In genomic region chr10:76874151-76874550, GRCh38 we compare ENCODE assay signal across 15 cellular contexts.
DNase-seq lines count a peak whose midpoint lies in the region; ATAC-seq and TF ChIP-seq lines count a peak whose summit lies in the region.
"Had no signal": no experiment of that assay in that cellular context is flagged by ENCODE, and none has a peak within 500 bp of the region (broad histone marks: within the 10 kb centered on the region; RNA-seq: fewer than 3 reads in every experiment).

No MANE protein-coding gene starts in this region.

- no peaks in the 10 kb centered on the region for H3K4me1 Mint-ChIP-seq in stimulated activated effector memory CD8-positive, alpha-beta T cell treated with anti-CD3 and anti-CD28 coated beads, Interleukin-12 subunit alpha, Interleukin-12 subunit beta, amount 100 ng/mL, for 72 hours

- no peaks in the 10 kb centered on the region for H3F3A ChIP-seq in GM23248 (ENCODE audit: insufficient read depth)

- H3K9me2 ChIP-seq in GM23248 (ENCODE audit: insufficient read depth) = no peaks in the 10 kb centered on the region; the same call in 1 of the 2 replicates

- peaks cover 5% of the 10 kb centered on the region for H3K9me3 Mint-ChIP-seq in stimulated activated effector memory CD8-positive, alpha-beta T cell treated with anti-CD3 and anti-CD28 coated beads, Interleukin-12 subunit alpha, Interleukin-12 subunit beta, amount 100 ng/mL, for 72 hours
- H3K9me3 Mint-ChIP-seq: activated naive CD4-positive, alpha-beta T cell treated with anti-CD3 and anti-CD28 coated beads for 36 hours; CD8-positive, alpha-beta T cell had no signal

- H3K36me3 Mint-ChIP-seq in stimulated activated effector memory CD8-positive, alpha-beta T cell treated with anti-CD3 and anti-CD28 coated beads, Interleukin-12 subunit alpha, Interleukin-12 subunit beta, amount 100 ng/mL, for 72 hours = no peaks in the 10 kb centered on the region
- H3K36me3 Mint-ChIP-seq: CD8-positive, alpha-beta T cell had no signal

- H3K4me2 ChIP-seq in GM23248 (ENCODE audit: unreplicated experiment) = peak overlapping the region; percentile 8

- intact Hi-C loops in heart left ventricle (cut with DNase I) = no loop called here

- H3K4me1 ChIP-seq in GM23248 (ENCODE audit: insufficient read depth) (peaks cover 13% of the 10 kb centered on the region), heart left ventricle (peaks cover 0 to 14% (median 4%) of the 10 kb centered on the region in 12 donors), thoracic aorta (ENCODE audit: control insufficient read depth in 1 of 2, low read depth in 2 of 2) (peaks cover 9 to 31% of the 10 kb centered on the region in 2 donors)
- H3K4me1 ChIP-seq: SJSA1 had no signal

- H3K9ac ChIP-seq in GM23248 = no peak overlapping the region

- no peak for TF ChIP-seq POLR2A in heart left ventricle (IDR thresholded peaks at IDR 0.05)

- peak; percentile 96 for DNase-seq in GM23248
- DNase-seq in astrocyte of the spinal cord (ENCODE audit: low read depth, low spot score) = peak; percentile 10
- peak in 3 of 5 donors; percentile 42 to 64 (median 45) for DNase-seq in heart left ventricle
- DNase-seq in thoracic aorta (ENCODE audit: low spot score) = peak; percentile 70
- no peak for DNase-seq in stimulated activated effector memory CD8-positive, alpha-beta T cell treated with anti-CD3 and anti-CD28 coated beads, Interleukin-12 subunit alpha, Interleukin-12 subunit beta, amount 100 ng/mL, for 72 hours (ENCODE audit: low spot score in 2 of 2)
- no peak for DNase-seq in activated gamma-delta T cell (lab: John Stamatoyannopoulos, UW)
- DNase-seq in NCI-H2029 treated with DMSO at 0.1 percent for 48 hours (lab: John Stamatoyannopoulos, UW) = no peak
- DNase-seq: activated CD8-positive, alpha-beta memory T cell treated with anti-CD3 and anti-CD28 coated beads for 24 hours; activated naive CD4-positive, alpha-beta T cell treated with anti-CD3 and anti-CD28 coated beads for 36 hours; CD8-positive, alpha-beta T cell; erythroblast; NCI-H1436; NCI-H526; stimulated activated naive CD4-positive, alpha-beta T cell treated with Interleukin-2 at 50 U/mL for 16 hours had no signal

- H3K4me3 ChIP-seq in GM23248 = no peak overlapping the region
- H3K4me3 ChIP-seq in astrocyte of the spinal cord (ENCODE audit: low read depth, low read length) = no peak overlapping the region
- no peak overlapping the region for H3K4me3 ChIP-seq in heart left ventricle
- H3K4me3 ChIP-seq in thoracic aorta = no peak overlapping the region
- H3K4me3 ChIP-seq: SJSA1 had no signal

- ATAC-seq in heart left ventricle (peak; percentile 58 to 96 (median 86)), thoracic aorta (ENCODE audit: insufficient number of reproducible peaks, low FRiP score, low read depth) (peak; percentile 94)
- no peak for ATAC-seq in stimulated activated effector memory CD8-positive, alpha-beta T cell treated with anti-CD3 and anti-CD28 coated beads, Interleukin-12 subunit alpha, Interleukin-12 subunit beta, amount 100 ng/mL, for 72 hours
- ATAC-seq: CD8-positive, alpha-beta T cell had no signal

- H3K27ac Mint-ChIP-seq in stimulated activated effector memory CD8-positive, alpha-beta T cell treated with anti-CD3 and anti-CD28 coated beads, Interleukin-12 subunit alpha, Interleukin-12 subunit beta, amount 100 ng/mL, for 72 hours = no peak overlapping the region
- H3K27ac Mint-ChIP-seq: activated naive CD4-positive, alpha-beta T cell treated with anti-CD3 and anti-CD28 coated beads for 36 hours; CD8-positive, alpha-beta T cell had no signal

- no peak overlapping the region for H2AFZ ChIP-seq in GM23248

- TF ChIP-seq CTCF in astrocyte of the spinal cord (IDR thresholded peaks at IDR 0.05; ENCODE audit: low read depth, low read length) (no peak), heart left ventricle (IDR thresholded peaks at IDR 0.05) (no peak), thoracic aorta (IDR thresholded peaks at IDR 0.05) (no peak)

- in situ Hi-C loops in GM23248 (cut with MboI) (no loop called here), astrocyte of the spinal cord (cut with HindIII; ENCODE audit: low sequenced_read_pairs) (no loop called here)

- H3K36me3 ChIP-seq in GM23248 (ENCODE audit: low read depth) (no peaks in the 10 kb centered on the region), heart left ventricle (no peaks in the 10 kb centered on the region), thoracic aorta (no peaks in the 10 kb centered on the region)
- H3K36me3 ChIP-seq: SJSA1 had no signal

- no peaks in the 10 kb centered on the region for H3K27me3 ChIP-seq in GM23248 (replicated peaks; ENCODE audit: insufficient read depth)
- no peaks in the 10 kb centered on the region for H3K27me3 ChIP-seq in heart left ventricle
- no peaks in the 10 kb centered on the region for H3K27me3 ChIP-seq in thoracic aorta (replicated peaks; ENCODE audit: insufficient read depth)
- H3K27me3 ChIP-seq: SJSA1 had no signal

- H3K79me2 ChIP-seq in GM23248 (ENCODE audit: insufficient read depth) = no peaks in the 10 kb centered on the region

- WGBS in GM23248 (ENCODE audit: low coverage in 1 of 2, low lambda C conversion rate in 2 of 2, missing lambda C conversion rate in 2 of 2), 2 experiments = 0% methylated on average over 1 of the region's 1 CpG
- WGBS in heart left ventricle, 4 donors = 28 to 68% (median 58%) methylated on average over 1 of the region's 1 CpG

- H3K9me3 ChIP-seq in GM23248 (ENCODE audit: low read depth) = no peaks in the 10 kb centered on the region
- H3K9me3 ChIP-seq in heart left ventricle = no peaks in the 10 kb centered on the region
- no peaks in the 10 kb centered on the region for H3K9me3 ChIP-seq in thoracic aorta
- H3K9me3 ChIP-seq: SJSA1 had no signal

- H4K20me1 ChIP-seq in GM23248 (ENCODE audit: insufficient read depth) = no peaks in the 10 kb centered on the region

- no peak overlapping the region for H3K27ac ChIP-seq in GM23248
- H3K27ac ChIP-seq in heart left ventricle = peak overlapping the region in 4 of 12 donors; percentile 13 to 48 (median 28)
- peak overlapping the region; percentile 60 to 76 for H3K27ac ChIP-seq in thoracic aorta
- H3K27ac ChIP-seq: SJSA1 had no signal

- no peak overlapping the region for H3K4me3 Mint-ChIP-seq in stimulated activated effector memory CD8-positive, alpha-beta T cell treated with anti-CD3 and anti-CD28 coated beads, Interleukin-12 subunit alpha, Interleukin-12 subunit beta, amount 100 ng/mL, for 72 hours
- H3K4me3 Mint-ChIP-seq: activated naive CD4-positive, alpha-beta T cell treated with anti-CD3 and anti-CD28 coated beads for 36 hours; CD8-positive, alpha-beta T cell had no signal

Comparison
In these comparisons a context has a peak if more than half of its experiments do, and no peak if none do; other contexts are left out.
1. DNase-seq: peak in GM23248 (single experiment), astrocyte of the spinal cord (single experiment), heart left ventricle (3 of 5) and thoracic aorta (single experiment); none in stimulated activated effector memory CD8-positive, alpha-beta T cell treated with anti-CD3 and anti-CD28 coated beads, Interleukin-12 subunit alpha, Interleukin-12 subunit beta, amount 100 ng/mL, for 72 hours (0 of 2), activated gamma-delta T cell (single experiment) and NCI-H2029 treated with DMSO at 0.1 percent for 48 hours (single experiment).